Comparison of ENCODE assay signal across 1 cellular context in the genomic region with DNA sequence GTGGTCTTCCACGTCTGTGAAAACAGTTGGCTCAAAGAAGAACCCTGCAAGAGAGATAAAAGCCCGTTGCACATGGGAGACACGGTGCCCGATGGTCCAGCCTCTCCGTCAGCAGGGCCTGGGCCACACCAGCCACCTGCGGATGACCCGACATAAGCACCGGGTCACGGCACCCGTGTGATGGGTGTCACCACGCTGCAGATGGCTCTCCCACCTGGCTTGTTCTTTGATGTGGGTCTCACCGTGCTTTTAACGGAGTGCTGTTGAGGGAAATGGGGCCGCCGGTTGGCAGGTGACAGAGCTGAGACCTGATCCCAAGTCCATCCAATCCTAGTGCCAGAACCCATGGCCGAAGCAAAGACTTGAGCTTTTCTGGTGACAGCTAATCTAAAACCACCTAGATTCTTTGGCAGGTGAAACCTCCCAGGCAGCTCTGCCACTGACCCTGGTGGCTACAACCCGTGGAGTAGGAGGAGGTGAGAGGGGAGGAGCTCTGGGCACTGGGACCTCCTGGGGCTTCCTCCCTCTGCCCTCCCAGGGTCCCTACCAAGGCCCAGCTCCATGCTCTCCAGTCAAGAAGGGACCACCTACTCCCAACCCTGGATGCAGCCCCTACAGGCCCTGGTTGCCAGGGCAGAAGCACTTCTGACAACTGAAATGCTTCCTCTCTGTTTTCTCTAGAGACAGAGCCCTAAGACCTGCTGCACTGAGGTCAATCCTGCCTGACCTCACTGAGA.
TF ChIP-seq lines count a peak whose summit lies in the region.

No MANE protein-coding gene starts in this region.

TF ChIP-seq in IMR-90, 13 proteins besides CTCF, POLR2A, EP300 and RAD21 (continued from another document):
- no peak for TF ChIP-seq MXI1 (IDR thresholded peaks at IDR 0.05; ENCODE audit: borderline replicate concordance, low read depth, low read length)
- TF ChIP-seq SMC3 (IDR thresholded peaks at IDR 0.05; ENCODE audit: low read depth, low read length): no peak
- TF ChIP-seq, protein P1, sequence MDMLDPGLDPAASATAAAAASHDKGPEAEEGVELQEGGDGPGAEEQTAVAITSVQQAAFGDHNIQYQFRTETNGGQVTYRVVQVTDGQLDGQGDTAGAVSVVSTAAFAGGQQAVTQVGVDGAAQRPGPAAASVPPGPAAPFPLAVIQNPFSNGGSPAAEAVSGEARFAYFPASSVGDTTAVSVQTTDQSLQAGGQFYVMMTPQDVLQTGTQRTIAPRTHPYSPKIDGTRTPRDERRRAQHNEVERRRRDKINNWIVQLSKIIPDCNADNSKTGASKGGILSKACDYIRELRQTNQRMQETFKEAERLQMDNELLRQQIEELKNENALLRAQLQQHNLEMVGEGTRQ (IDR thresholded peaks at IDR 0.05; ENCODE audit: low read depth, low read length): no peak
- TF ChIP-seq CEBPB (IDR thresholded peaks at IDR 0.05; ENCODE audit: low read depth, low read length): no peak
- TF ChIP-seq RCOR1 (IDR thresholded peaks at IDR 0.05; ENCODE audit: insufficient replicate concordance, low read length): no peak
- TF ChIP-seq BHLHE40 (IDR thresholded peaks at IDR 0.05; ENCODE audit: low read depth, low read length): no peak
- TF ChIP-seq, protein P2, sequence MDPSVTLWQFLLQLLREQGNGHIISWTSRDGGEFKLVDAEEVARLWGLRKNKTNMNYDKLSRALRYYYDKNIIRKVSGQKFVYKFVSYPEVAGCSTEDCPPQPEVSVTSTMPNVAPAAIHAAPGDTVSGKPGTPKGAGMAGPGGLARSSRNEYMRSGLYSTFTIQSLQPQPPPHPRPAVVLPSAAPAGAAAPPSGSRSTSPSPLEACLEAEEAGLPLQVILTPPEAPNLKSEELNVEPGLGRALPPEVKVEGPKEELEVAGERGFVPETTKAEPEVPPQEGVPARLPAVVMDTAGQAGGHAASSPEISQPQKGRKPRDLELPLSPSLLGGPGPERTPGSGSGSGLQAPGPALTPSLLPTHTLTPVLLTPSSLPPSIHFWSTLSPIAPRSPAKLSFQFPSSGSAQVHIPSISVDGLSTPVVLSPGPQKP (IDR thresholded peaks at IDR 0.05; ENCODE audit: borderline replicate concordance, low read depth, low read length): no peak
- no peak for TF ChIP-seq FOS (IDR thresholded peaks at IDR 0.05; ENCODE audit: low read depth, low read length)
